8 cellular contexts compared by ENCODE assay signal in the genomic region with DNA sequence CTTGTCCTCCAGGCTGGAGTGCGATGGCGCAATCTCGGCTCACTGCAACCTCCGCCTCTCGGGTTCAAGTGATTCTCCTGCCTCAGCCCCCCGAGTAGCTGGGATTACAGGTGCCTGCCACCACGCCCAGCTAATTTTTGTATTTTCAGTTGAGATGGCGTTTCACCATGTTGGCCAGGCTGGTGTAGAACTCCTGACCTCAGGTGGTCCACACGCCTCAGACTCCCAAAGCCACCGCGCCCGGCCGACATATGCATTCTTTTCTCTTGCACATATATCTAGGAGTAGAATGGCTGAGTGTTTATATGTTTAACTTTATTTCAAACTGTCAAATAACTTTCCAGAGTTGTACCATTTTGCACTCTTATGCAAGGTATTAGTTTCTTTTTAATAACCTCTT. TPM values are rescaled to one million over a fixed set of nuclear protein-coding genes. Genes with fewer than 3 reads are reported as not detected.
"Had no signal": no experiment of that assay in that cellular context is flagged by ENCODE, and none has a peak within 500 bp of the region (broad histone marks: within the 10 kb centered on the region; RNA-seq: fewer than 3 reads in every experiment).

No MANE protein-coding gene starts in this region.

RNA-seq across cellular contexts. Expression of gene EMX1, which starts 9.9 kb away (rescaled TPM):
- total RNA-seq: subcutaneous adipose tissue, suprapubic skin, thoracic aorta, tibial nerve, upper lobe of left lung, upper lobe of right lung, ureter, urinary bladder had no signal
- polyA plus RNA-seq: urinary bladder had no signal
